4 cellular contexts compared by ENCODE assay signal in genomic region chr19:12783849-12784393, GRCh38.
A peak's percentile ranks its signal among the peaks of the same experiment; 100 is the strongest.
TF ChIP-seq lines count a peak whose summit lies in the region.

No MANE protein-coding gene starts in this region.

TF ChIP-seq in SK-N-SH, 30 proteins besides CTCF, POLR2A, EP300 and RAD21 (continues in another document):
- TF ChIP-seq TEAD4 (IDR thresholded peaks at IDR 0.05; ENCODE audit: borderline replicate concordance, insufficient read depth) = no peak
- no peak for TF ChIP-seq EZH2phosphoT487 (IDR thresholded peaks at IDR 0.05; ENCODE audit: borderline replicate concordance, low read depth)
- no peak for TF ChIP-seq SMC3 (IDR thresholded peaks at IDR 0.05; ENCODE audit: low read depth, low read length)
- no peak for TF ChIP-seq TAF1 (IDR thresholded peaks at IDR 0.05; ENCODE audit: borderline replicate concordance, low read depth, low read length)
- TF ChIP-seq SIN3A (IDR thresholded peaks at IDR 0.05; ENCODE audit: borderline replicate concordance, low read depth, low read length) = no peak
- no peak for TF ChIP-seq REST (IDR thresholded peaks at IDR 0.05; ENCODE audit: low read depth, low read length)
- TF ChIP-seq PBX3 (IDR thresholded peaks at IDR 0.05) = no peak
- TF ChIP-seq YY1 (IDR thresholded peaks at IDR 0.05; ENCODE audit: low read depth) = no peak
- TF ChIP-seq CHD2 (IDR thresholded peaks at IDR 0.05; ENCODE audit: low read length, partially characterized antibody) = no peak
- TF ChIP-seq POLR2AphosphoS5 (IDR thresholded peaks at IDR 0.05; ENCODE audit: low read depth, low read length) = no peak
- no peak for TF ChIP-seq GABPA (IDR thresholded peaks at IDR 0.05; ENCODE audit: low read depth)

TF ChIP-seq in SK-N-SH treated with all-trans-retinoic acid at 6 μM for 48 hours, 23 proteins besides CTCF, POLR2A, EP300 and RAD21 (continues in another document):
- TF ChIP-seq PATZ1 (CRISPR knock-in tag; IDR thresholded peaks at IDR 0.05; ENCODE audit: borderline replicate concordance) = no peak
- no peak for TF ChIP-seq ZFP30 (CRISPR knock-in tag; IDR thresholded peaks at IDR 0.05)
- no peak for TF ChIP-seq ARNTL (CRISPR knock-in tag; IDR thresholded peaks at IDR 0.05; ENCODE audit: borderline replicate concordance, low read depth)
- no peak for TF ChIP-seq OSR1 (CRISPR knock-in tag; IDR thresholded peaks at IDR 0.05)
- TF ChIP-seq ZC3H10 (CRISPR knock-in tag; IDR thresholded peaks at IDR 0.05) = no peak
- no peak for TF ChIP-seq TSHZ2 (CRISPR knock-in tag; IDR thresholded peaks at IDR 0.05)
- no peak for TF ChIP-seq ISL1 (CRISPR knock-in tag; IDR thresholded peaks at IDR 0.05)
- TF ChIP-seq SNAI2 (CRISPR knock-in tag; IDR thresholded peaks at IDR 0.05) = no peak
- no peak for TF ChIP-seq TCF4 (CRISPR knock-in tag; IDR thresholded peaks at IDR 0.05; ENCODE audit: borderline replicate concordance)
- TF ChIP-seq TOX (CRISPR knock-in tag; IDR thresholded peaks at IDR 0.05; ENCODE audit: borderline replicate concordance) = no peak
- TF ChIP-seq ZFP3 (CRISPR knock-in tag; IDR thresholded peaks at IDR 0.05) = no peak
- TF ChIP-seq RARB (CRISPR knock-in tag; IDR thresholded peaks at IDR 0.05) = no peak
- TF ChIP-seq BACH2 (CRISPR knock-in tag; IDR thresholded peaks at IDR 0.05; ENCODE audit: borderline replicate concordance) = no peak
- TF ChIP-seq ESRRG (CRISPR knock-in tag; IDR thresholded peaks at IDR 0.05) = no peak

TF ChIP-seq in GM12878, 131 proteins besides CTCF, POLR2A, EP300 and RAD21:
- TF ChIP-seq MXI1 (IDR thresholded peaks at IDR 0.05; ENCODE audit: low read depth, low read length) (no peak), POLR2AphosphoS5 (IDR thresholded peaks at IDR 0.05; ENCODE audit: low read length) (peak; percentile 3)

TF ChIP-seq in HEK293T, 16 proteins besides CTCF, POLR2A, EP300 and RAD21:
- TF ChIP-seq FOXA1 (IDR thresholded peaks at IDR 0.05) (no peak), ZNF384 (IDR thresholded peaks at IDR 0.05) (no peak), SP1 (IDR thresholded peaks at IDR 0.05) (no peak), L3MBTL2 (conservative IDR thresholded peaks at IDR 0.05) (no peak), BHLHE40 (IDR thresholded peaks at IDR 0.05; ENCODE audit: borderline replicate concordance) (no peak), NFRKB (IDR thresholded peaks at IDR 0.05) (no peak), CTBP1 (IDR thresholded peaks at IDR 0.05; ENCODE audit: borderline replicate concordance) (no peak), LEF1 (IDR thresholded peaks at IDR 0.05; ENCODE audit: borderline replicate concordance) (no peak), FOXM1 (IDR thresholded peaks at IDR 0.05; ENCODE audit: borderline replicate concordance) (no peak), FOXK2 (IDR thresholded peaks at IDR 0.05) (no peak), SUZ12 (IDR thresholded peaks at IDR 0.05) (no peak), ELF4 (IDR thresholded peaks at IDR 0.05) (no peak), HDGF (IDR thresholded peaks at IDR 0.05; ENCODE audit: borderline replicate concordance) (no peak), PKNOX1 (IDR thresholded peaks at IDR 0.05) (no peak)
TF ChIP-seq in HEK293T: peak in this region for 0.
